Comparison of ENCODE assay signal across 9 cellular contexts in genomic region chrX:154097003-154097596, GRCh38. TPM values are rescaled to one million over a fixed set of nuclear protein-coding genes. Genes with fewer than 3 reads are reported as not detected.
DNase-seq lines count a peak whose midpoint lies in the region; ATAC-seq and TF ChIP-seq lines count a peak whose summit lies in the region.
"Had no signal": no experiment of that assay in that cellular context is flagged by ENCODE, and none has a peak within 500 bp of the region (broad histone marks: within the 10 kb centered on the region; RNA-seq: fewer than 3 reads in every experiment).

No MANE protein-coding gene starts in this region.

- H3K27me3 ChIP-seq in ovary: no peaks in the 10 kb centered on the region
- no peaks in the 10 kb centered on the region for H3K27me3 ChIP-seq in tibial artery

- intact Hi-C loops in head of caudate nucleus (cut with DNase I) (loop anchor here (5.0 to 10.0 kb wide), 2 partner anchors 82 to 125 kb away; partner anchors contain the start of genes HCFC1, IRAK1 and TMEM187), ovary (cut with DNase I) (no loop called here), tibial artery (cut with DNase I; ENCODE audit: low total_unique reads) (loop anchor here (5.0 kb wide), 1 partner anchor 80 kb away; the partner anchor contains the start of gene IRAK1)

- H3K4me3 Mint-ChIP-seq in IgD-negative memory B cell: peak overlapping the region; percentile 86 to 98 (median 94)
- H3K4me3 Mint-ChIP-seq in activated naive CD8-positive, alpha-beta T cell: peak overlapping the region; percentile 90

- TF ChIP-seq CTCF in ovary (IDR thresholded peaks at IDR 0.05) (no peak), tibial artery (IDR thresholded peaks at IDR 0.05) (no peak)

- peak overlapping the region; percentile 65 to 93 (median 76) for H3K27ac Mint-ChIP-seq in IgD-negative memory B cell
- H3K27ac Mint-ChIP-seq in activated naive CD8-positive, alpha-beta T cell: peak overlapping the region; percentile 95

- peaks cover 31 to 41% (median 39%) of the 10 kb centered on the region in 3 donors for H3K4me1 Mint-ChIP-seq in IgD-negative memory B cell
- H3K4me1 Mint-ChIP-seq in activated naive CD8-positive, alpha-beta T cell (ENCODE audit: low read depth): peaks cover 41% of the 10 kb centered on the region

- H3K36me3 ChIP-seq in SK-N-MC (ENCODE audit: insufficient read depth, low read length) (0 out of 2 replicates have a peak, but pooled peaks cover 2% of the 10 kb centered on the region), ovary (no peaks in the 10 kb centered on the region), tibial artery (no peaks in the 10 kb centered on the region)

- peaks cover 4% of the 10 kb centered on the region for H3K27me3 Mint-ChIP-seq in IgD-negative memory B cell
- H3K27me3 Mint-ChIP-seq in activated naive CD8-positive, alpha-beta T cell: no peaks in the 10 kb centered on the region

- 27 to 47% (median 36%) methylated on average over 60 to 77 of the region's 82 CpGs for WGBS in ovary, 3 donors

- ATAC-seq in GM21515 (IDR thresholded peaks at IDR 0.05; ENCODE audit: unreplicated experiment): peak; percentile 33

- H3K36me3 Mint-ChIP-seq in IgD-negative memory B cell: no peaks in the 10 kb centered on the region
- peaks cover 4% of the 10 kb centered on the region for H3K36me3 Mint-ChIP-seq in activated naive CD8-positive, alpha-beta T cell

- no peak for TF ChIP-seq EP300 in ovary (IDR thresholded peaks at IDR 0.05)

- TF ChIP-seq POLR2A in ovary (IDR thresholded peaks at IDR 0.05): no peak

- H3K9me3 ChIP-seq in SK-N-MC (ENCODE audit: low read depth, low read length) (no peaks in the 10 kb centered on the region), ovary (no peaks in the 10 kb centered on the region), tibial artery (no peaks in the 10 kb centered on the region)

- H3K4me1 ChIP-seq in ovary (ENCODE audit: insufficient read depth): peaks cover 3% of the 10 kb centered on the region
- peaks cover 0 to 39% (median 10%) of the 10 kb centered on the region in 4 donors for H3K4me1 ChIP-seq in tibial artery

- H3K27ac ChIP-seq in SK-N-MC (peak overlapping the region; percentile 36; the same call in 1 of the 2 replicates), ovary (peak overlapping the region; percentile 98 to 99), tibial artery (peak overlapping the region; percentile 99)

- peak overlapping the region; percentile 78 for H3K9ac ChIP-seq in SK-N-MC (ENCODE audit: insufficient read length)

- peak; percentile 25 for DNase-seq in DMS 273 treated with DMSO at 0.1 percent for 48 hours (lab: John Stamatoyannopoulos, UW)
- DNase-seq in SK-N-MC (ENCODE audit: low read depth, low spot score): no peak
- DNase-seq in head of caudate nucleus: peak; percentile 51 to 90 (median 79)
- DNase-seq in ovary: peak; percentile 78 to 87 (median 84)
- DNase-seq in tibial artery: peak; percentile 65 to 84

- peak overlapping the region; percentile 83 for H3K4me3 ChIP-seq in SK-N-MC
- H3K4me3 ChIP-seq in ovary: peak overlapping the region; percentile 83
- peak overlapping the region; percentile 89 to 91 for H3K4me3 ChIP-seq in tibial artery

- H3K9me3 Mint-ChIP-seq in IgD-negative memory B cell: no peaks in the 10 kb centered on the region
- no peaks in the 10 kb centered on the region for H3K9me3 Mint-ChIP-seq in activated naive CD8-positive, alpha-beta T cell (ENCODE audit: low read depth)

RNA-seq across cellular contexts. Expression of gene MECP2, which starts 0.4 kb away (rescaled TPM):
- 20.0 TPM for polyA plus RNA-seq in IgD-negative memory B cell
- 10 to 100 TPM; 46.4 to 91.2 (median 62.4) TPM for total RNA-seq in ovary
- polyA plus RNA-seq in ovary: 10 to 100 TPM; 26.8 to 29.6 TPM

RNA-seq across cellular contexts. Expression of gene OPN1LW, which starts 46.9 kb away (rescaled TPM):
- polyA plus RNA-seq in IgD-negative memory B cell (not detected), ovary (not detected)
- total RNA-seq in ovary: not detected
- total RNA-seq: subcutaneous adipose tissue had no signal

Comparison
In these comparisons a context has a peak if more than half of its experiments do, and no peak if none do; other contexts are left out.
1. H3K27ac ChIP-seq: peak in every context shown above with its lines; median percentile 99 in tibial artery; 98 in ovary; 36 in SK-N-MC.
2. intact Hi-C loops: an anchor here in head of caudate nucleus (5.0 to 10.0 kb wide) and tibial artery (5.0 kb wide); none called in ovary.